ENCODE assay signal across 16 cellular contexts in genomic region chr10:34222359-34222758, GRCh38.
"Had no signal": no experiment of that assay in that cellular context is flagged by ENCODE, and none has a peak within 500 bp of the region (broad histone marks: within the 10 kb centered on the region; RNA-seq: fewer than 3 reads in every experiment).

No MANE protein-coding gene starts in this region.

- H3K36me3 Mint-ChIP-seq: activated naive CD4-positive, alpha-beta T cell treated with anti-CD3 and anti-CD28 coated beads, Interleukin-2, amount 10 ng/mL, durations not matched to agents 7 days and 5 days; stimulated activated effector memory CD8-positive, alpha-beta T cell treated with anti-CD3 and anti-CD28 coated beads, Interleukin-12 subunit alpha, Interleukin-12 subunit beta, amount 100 ng/mL, for 72 hours had no signal

- H3K4me3 Mint-ChIP-seq: activated CD4-positive, alpha-beta T cell treated with anti-CD3 and anti-CD28 coated beads, Interleukin-2, amount 10 ng/mL, durations not matched to agents 7 days and 5 days; activated naive CD4-positive, alpha-beta T cell treated with anti-CD3 and anti-CD28 coated beads, Interleukin-2, amount 10 ng/mL, durations not matched to agents 7 days and 5 days; activated T-helper 17 cell treated with anti-CD3 and anti-CD28 coated beads, Interleukin-2, amount 50 U/mL, for 72 hours; central memory CD8-positive, alpha-beta T cell; dendritic cell treated with granulocyte-macrophage colony-stimulating factor and Interleukin-4, amounts not matched to agents 40 ng/mL and 50 ng/mL, for 4 days; effector memory CD8-positive, alpha-beta T cell; mesothelial cell of epicardium; stimulated activated effector memory CD8-positive, alpha-beta T cell treated with anti-CD3 and anti-CD28 coated beads, Interleukin-12 subunit alpha, Interleukin-12 subunit beta, amount 100 ng/mL, for 72 hours had no signal

- H3K4me1 Mint-ChIP-seq: activated T-helper 17 cell treated with anti-CD3 and anti-CD28 coated beads, Interleukin-2, amount 50 U/mL, for 72 hours; central memory CD8-positive, alpha-beta T cell; stimulated activated effector memory CD8-positive, alpha-beta T cell treated with anti-CD3 and anti-CD28 coated beads, Interleukin-12 subunit alpha, Interleukin-12 subunit beta, amount 100 ng/mL, for 72 hours had no signal

- H3K27ac Mint-ChIP-seq: activated CD4-positive, alpha-beta T cell treated with anti-CD3 and anti-CD28 coated beads, Interleukin-2, amount 10 ng/mL, durations not matched to agents 7 days and 5 days; activated naive CD4-positive, alpha-beta T cell treated with anti-CD3 and anti-CD28 coated beads, Interleukin-2, amount 10 ng/mL, durations not matched to agents 7 days and 5 days; activated T-helper 17 cell treated with anti-CD3 and anti-CD28 coated beads, Interleukin-2, amount 50 U/mL, for 72 hours; dendritic cell treated with granulocyte-macrophage colony-stimulating factor and Interleukin-4, amounts not matched to agents 40 ng/mL and 50 ng/mL, for 4 days; effector memory CD8-positive, alpha-beta T cell; mesothelial cell of epicardium; stimulated activated effector memory CD8-positive, alpha-beta T cell treated with anti-CD3 and anti-CD28 coated beads, Interleukin-12 subunit alpha, Interleukin-12 subunit beta, amount 100 ng/mL, for 72 hours had no signal

- H3K4me2 ChIP-seq: smooth muscle cell had no signal

- H3K27me3 Mint-ChIP-seq: activated naive CD4-positive, alpha-beta T cell treated with anti-CD3 and anti-CD28 coated beads, Interleukin-2, amount 10 ng/mL, durations not matched to agents 7 days and 5 days; central memory CD8-positive, alpha-beta T cell; dendritic cell treated with granulocyte-macrophage colony-stimulating factor and Interleukin-4, amounts not matched to agents 40 ng/mL and 50 ng/mL, for 4 days; effector memory CD8-positive, alpha-beta T cell had no signal

- ATAC-seq: activated T-helper 17 cell treated with anti-CD3 and anti-CD28 coated beads, Interleukin-2, amount 50 U/mL, for 72 hours; effector memory CD8-positive, alpha-beta T cell; right cardiac atrium; stimulated activated effector memory CD8-positive, alpha-beta T cell treated with anti-CD3 and anti-CD28 coated beads, Interleukin-12 subunit alpha, Interleukin-12 subunit beta, amount 100 ng/mL, for 72 hours had no signal

- DNase-seq: activated CD4-positive, alpha-beta T cell treated with anti-CD3 and anti-CD28 coated beads, Interleukin-2, amount 10 ng/mL, durations not matched to agents 7 days and 5 days; activated CD4-positive, CD25-positive, alpha-beta regulatory T cell; activated naive CD4-positive, alpha-beta T cell treated with anti-CD3 and anti-CD28 coated beads, Interleukin-2, amount 10 ng/mL, durations not matched to agents 7 days and 5 days; activated T-cell treated with anti-CD3 and anti-CD28 coated beads for 4 hours; effector memory CD8-positive, alpha-beta T cell; hippocampal formation; kidney glomerular epithelial cell; right cardiac atrium; T-helper 1 cell; trophoblast cell had no signal

- H3K9me3 Mint-ChIP-seq: activated naive CD4-positive, alpha-beta T cell treated with anti-CD3 and anti-CD28 coated beads, Interleukin-2, amount 10 ng/mL, durations not matched to agents 7 days and 5 days; central memory CD8-positive, alpha-beta T cell; effector memory CD8-positive, alpha-beta T cell had no signal

- H3K4me3 ChIP-seq: smooth muscle cell had no signal
